ENCODE assay signal across 1 cellular context in the genomic region with DNA sequence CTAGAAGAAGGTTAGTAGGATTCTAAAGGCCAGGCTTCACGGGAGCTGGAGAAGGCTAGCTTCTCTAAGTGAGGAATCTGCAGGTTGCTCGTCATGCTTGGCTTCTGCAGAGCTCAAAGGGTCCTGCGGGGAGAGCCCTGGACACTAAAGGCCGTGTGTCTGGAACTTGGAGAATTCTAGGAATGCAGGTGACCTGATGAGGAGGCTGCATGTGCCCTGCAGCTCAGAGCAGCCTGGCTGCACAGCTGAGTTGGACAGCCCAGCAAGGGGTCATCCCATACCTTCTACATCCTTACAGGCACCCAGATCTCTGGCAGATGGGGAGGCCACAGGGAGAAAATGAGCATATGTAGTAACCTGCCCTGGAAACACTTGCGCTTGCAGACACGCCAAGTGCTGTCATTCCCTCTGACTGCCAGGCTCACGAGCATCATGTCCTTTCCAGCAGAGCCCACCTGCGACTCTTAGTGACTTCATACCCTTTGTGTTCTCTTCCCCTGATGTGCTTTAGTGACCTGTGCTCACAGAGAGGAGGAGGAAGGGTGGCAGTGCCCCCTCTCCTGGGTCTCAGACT.
TF ChIP-seq lines count a peak whose summit lies in the region.

No MANE protein-coding gene starts in this region.

TF ChIP-seq in IMR-90, 13 proteins besides CTCF, POLR2A, EP300 and RAD21:
- TF ChIP-seq, protein P1, sequence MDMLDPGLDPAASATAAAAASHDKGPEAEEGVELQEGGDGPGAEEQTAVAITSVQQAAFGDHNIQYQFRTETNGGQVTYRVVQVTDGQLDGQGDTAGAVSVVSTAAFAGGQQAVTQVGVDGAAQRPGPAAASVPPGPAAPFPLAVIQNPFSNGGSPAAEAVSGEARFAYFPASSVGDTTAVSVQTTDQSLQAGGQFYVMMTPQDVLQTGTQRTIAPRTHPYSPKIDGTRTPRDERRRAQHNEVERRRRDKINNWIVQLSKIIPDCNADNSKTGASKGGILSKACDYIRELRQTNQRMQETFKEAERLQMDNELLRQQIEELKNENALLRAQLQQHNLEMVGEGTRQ (IDR thresholded peaks at IDR 0.05; ENCODE audit: low read depth, low read length), result no peak
- no peak for TF ChIP-seq FOS (IDR thresholded peaks at IDR 0.05; ENCODE audit: low read depth, low read length)
- TF ChIP-seq RCOR1 (IDR thresholded peaks at IDR 0.05; ENCODE audit: insufficient replicate concordance, low read length), result no peak
- no peak for TF ChIP-seq BHLHE40 (IDR thresholded peaks at IDR 0.05; ENCODE audit: low read depth, low read length)
- no peak for TF ChIP-seq RFX5 (IDR thresholded peaks at IDR 0.05; ENCODE audit: low read depth, low read length)
- TF ChIP-seq MXI1 (IDR thresholded peaks at IDR 0.05; ENCODE audit: borderline replicate concordance, low read depth, low read length), result no peak
- TF ChIP-seq MAFK (IDR thresholded peaks at IDR 0.05; ENCODE audit: low read depth, low read length), result no peak
- TF ChIP-seq MAZ (IDR thresholded peaks at IDR 0.05; ENCODE audit: borderline replicate concordance, low read depth, low read length), result no peak
- no peak for TF ChIP-seq NFE2L2 (IDR thresholded peaks at IDR 0.05; ENCODE audit: low read depth, low read length)
- TF ChIP-seq CEBPB (IDR thresholded peaks at IDR 0.05; ENCODE audit: low read depth, low read length), result no peak
- no peak for TF ChIP-seq SMC3 (IDR thresholded peaks at IDR 0.05; ENCODE audit: low read depth, low read length)
- TF ChIP-seq CHD1 (IDR thresholded peaks at IDR 0.05; ENCODE audit: low read depth, low read length), result no peak
- TF ChIP-seq, protein P2, sequence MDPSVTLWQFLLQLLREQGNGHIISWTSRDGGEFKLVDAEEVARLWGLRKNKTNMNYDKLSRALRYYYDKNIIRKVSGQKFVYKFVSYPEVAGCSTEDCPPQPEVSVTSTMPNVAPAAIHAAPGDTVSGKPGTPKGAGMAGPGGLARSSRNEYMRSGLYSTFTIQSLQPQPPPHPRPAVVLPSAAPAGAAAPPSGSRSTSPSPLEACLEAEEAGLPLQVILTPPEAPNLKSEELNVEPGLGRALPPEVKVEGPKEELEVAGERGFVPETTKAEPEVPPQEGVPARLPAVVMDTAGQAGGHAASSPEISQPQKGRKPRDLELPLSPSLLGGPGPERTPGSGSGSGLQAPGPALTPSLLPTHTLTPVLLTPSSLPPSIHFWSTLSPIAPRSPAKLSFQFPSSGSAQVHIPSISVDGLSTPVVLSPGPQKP (IDR thresholded peaks at IDR 0.05; ENCODE audit: borderline replicate concordance, low read depth, low read length), result no peak
